ENCODE assay signal across 15 cellular contexts in the genomic region with DNA sequence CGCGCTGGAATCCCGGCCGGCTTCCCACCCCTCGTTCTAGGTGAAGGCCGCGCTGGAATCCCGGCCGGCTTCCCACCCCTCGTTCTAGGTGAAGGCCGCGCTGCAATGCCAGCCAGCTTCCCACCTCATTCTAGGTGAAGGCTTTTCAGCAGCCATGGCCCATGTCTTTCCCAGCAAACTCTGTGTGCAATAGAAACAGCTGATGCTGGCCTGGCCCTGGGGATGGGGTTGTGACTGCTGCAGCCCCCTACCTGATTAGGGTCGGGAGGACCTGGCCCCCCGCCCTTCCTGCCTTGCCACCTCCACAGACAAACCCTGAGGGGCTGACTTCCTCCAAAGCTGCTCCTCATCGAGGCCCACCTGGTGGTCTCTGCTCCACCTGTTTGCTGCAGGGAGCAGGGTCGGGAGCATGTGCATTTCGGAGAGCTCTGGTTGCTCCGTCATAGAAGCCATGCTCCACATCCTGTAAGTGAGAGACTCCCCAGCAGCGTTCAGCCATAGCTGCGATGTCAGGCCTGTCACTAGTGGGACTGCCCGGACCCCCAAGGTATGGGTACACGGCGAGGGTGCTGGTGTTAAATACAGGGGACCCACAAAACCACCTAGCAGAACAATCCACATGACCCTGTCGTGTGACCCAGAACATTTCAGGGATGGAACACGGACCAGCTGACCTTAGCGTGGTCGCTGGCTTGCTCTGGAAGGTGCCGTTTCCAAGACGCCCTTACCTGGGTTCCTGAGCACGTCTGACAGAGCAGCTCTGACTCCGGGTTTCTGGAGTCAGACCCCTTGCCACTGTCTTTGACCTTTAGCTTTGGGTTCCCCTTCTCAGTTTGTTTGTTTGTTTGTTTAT. TPM values are rescaled to one million over a fixed set of nuclear protein-coding genes. Genes with fewer than 3 reads are reported as not detected.
DNase-seq lines count a peak whose midpoint lies in the region; ATAC-seq and TF ChIP-seq lines count a peak whose summit lies in the region.
"Had no signal": no experiment of that assay in that cellular context is flagged by ENCODE, and none has a peak within 500 bp of the region (broad histone marks: within the 10 kb centered on the region; RNA-seq: fewer than 3 reads in every experiment).

No MANE protein-coding gene starts in this region.

- no peak for TF ChIP-seq CTCF in neural crest cell (conservative IDR thresholded peaks at IDR 0.05)
- TF ChIP-seq CTCF in lower leg skin (IDR thresholded peaks at IDR 0.05) = no peak
- no peak for TF ChIP-seq CTCF in RWPE1 (conservative IDR thresholded peaks at IDR 0.05; ENCODE audit: low read depth)

- peaks cover 62 to 80% (median 78%) of the 10 kb centered on the region in 11 experiments for H4K20me1 ChIP-seq in BLaER1 treated with 17β-estradiol and CSF1 and Interleukin-3, amounts not matched to agents 10 nM and 100 nM

- H3K36me3 Mint-ChIP-seq in T-helper 2 cell treated with Interferon-gamma antibody and Interleukin-4, amounts not matched to agents 5 μg/mL and 100 μg/mL, for 36 hours (ENCODE audit: low read depth) = peaks cover 24% of the 10 kb centered on the region
- peaks cover 3% of the 10 kb centered on the region for H3K36me3 Mint-ChIP-seq in neural crest cell (ENCODE audit: low read depth)

- H3K4me1 ChIP-seq in BLaER1 treated with 17β-estradiol and CSF1 and Interleukin-3, amounts not matched to agents 10 nM and 100 nM = peaks cover 41 to 61% (median 50%) of the 10 kb centered on the region in 10 experiments
- H3K4me1 ChIP-seq in NT2/D1 (ENCODE audit: insufficient read depth, insufficient read length) = peaks cover 6% of the 10 kb centered on the region

- H3K9me3 Mint-ChIP-seq in T-helper 2 cell treated with Interferon-gamma antibody and Interleukin-4, amounts not matched to agents 5 μg/mL and 100 μg/mL, for 36 hours = no peaks in the 10 kb centered on the region
- H3K9me3 Mint-ChIP-seq in neural crest cell = no peaks in the 10 kb centered on the region

- H3K4me3 Mint-ChIP-seq in T-helper 2 cell treated with Interferon-gamma antibody and Interleukin-4, amounts not matched to agents 5 μg/mL and 100 μg/mL, for 36 hours = no peak overlapping the region
- H3K4me3 Mint-ChIP-seq in neural crest cell = peak overlapping the region; percentile 76

- no peaks in the 10 kb centered on the region for H3K27me3 Mint-ChIP-seq in T-helper 2 cell treated with Interferon-gamma antibody and Interleukin-4, amounts not matched to agents 5 μg/mL and 100 μg/mL, for 36 hours (ENCODE audit: low read depth)
- H3K27me3 Mint-ChIP-seq in neural crest cell (ENCODE audit: low read depth) = peaks cover 18% of the 10 kb centered on the region

- peaks cover 0 to 7% (median 2%) of the 10 kb centered on the region in 11 experiments; a peak in 9 of 22 replicates for H3K27me3 ChIP-seq in BLaER1 treated with 17β-estradiol and CSF1 and Interleukin-3, amounts not matched to agents 10 nM and 100 nM
- H3K27me3 ChIP-seq in NT2/D1 (ENCODE audit: insufficient read depth, insufficient read length) = peaks cover 13% of the 10 kb centered on the region
- H3K27me3 ChIP-seq: BE2C had no signal

- DNase-seq in T-helper 2 cell treated with Interferon-gamma antibody and Interleukin-4, amounts not matched to agents 5 μg/mL and 100 μg/mL, for 36 hours (ENCODE audit: low spot score) = no peak
- no peak for DNase-seq in T-helper 2 cell
- DNase-seq in NT2/D1 (ENCODE audit: low read depth, low spot score) = no peak
- no peak for DNase-seq in neural crest cell (ENCODE audit: low read depth, low spot score)
- no peak for DNase-seq in lower leg skin (ENCODE audit: low spot score in 2 of 2)
- no peak for DNase-seq in RWPE1 (ENCODE audit: low spot score)
- DNase-seq: 8988T, BE2C, GOT3, IMR-90, Kasumi-1, NCI-H187 treated with DMSO at 0.1 percent for 48 hours, NCI-H69 had no signal

- ATAC-seq in HG03520 (IDR thresholded peaks at IDR 0.05; ENCODE audit: unreplicated experiment) = no peak

- 84 to 85% methylated on average over 27 to 28 of the region's 31 CpGs for WGBS in lower leg skin, 2 donors

- peaks cover 5 to 61% (median 45%) of the 10 kb centered on the region in 11 experiments; a peak in 21 of 22 replicates for H3K36me3 ChIP-seq in BLaER1 treated with 17β-estradiol and CSF1 and Interleukin-3, amounts not matched to agents 10 nM and 100 nM
- H3K36me3 ChIP-seq in NT2/D1 (ENCODE audit: insufficient read depth, insufficient read length, low read length) = peaks cover 15% of the 10 kb centered on the region

- H3K9ac ChIP-seq in BLaER1 treated with 17β-estradiol and CSF1 and Interleukin-3, amounts not matched to agents 10 nM and 100 nM = peak overlapping the region in 6 of 11 experiments; percentile 17 to 35 (median 24); a peak in 3 of 22 replicates
- H3K9ac ChIP-seq in NT2/D1 (ENCODE audit: insufficient read length, low read depth) = peak overlapping the region; percentile 21

- H3K27ac ChIP-seq in BLaER1 treated with 17β-estradiol and CSF1 and Interleukin-3, amounts not matched to agents 10 nM and 100 nM = no peak overlapping the region
- no peak overlapping the region for H3K27ac ChIP-seq in RWPE1

- no peak for TF ChIP-seq POLR2A in lower leg skin (IDR thresholded peaks at IDR 0.05)

- peak overlapping the region; percentile 12 for H3K27ac Mint-ChIP-seq in T-helper 2 cell treated with Interferon-gamma antibody and Interleukin-4, amounts not matched to agents 5 μg/mL and 100 μg/mL, for 36 hours
- no peak overlapping the region for H3K27ac Mint-ChIP-seq in neural crest cell (ENCODE audit: unreplicated experiment)

- H3K4me1 Mint-ChIP-seq in T-helper 2 cell treated with Interferon-gamma antibody and Interleukin-4, amounts not matched to agents 5 μg/mL and 100 μg/mL, for 36 hours (ENCODE audit: low read depth) = peaks cover 30% of the 10 kb centered on the region
- H3K4me1 Mint-ChIP-seq in neural crest cell = peaks cover 24% of the 10 kb centered on the region

- peaks cover 0 to 10% (median 7%) of the 10 kb centered on the region in 11 experiments; a peak in 13 of 22 replicates for H3K9me3 ChIP-seq in BLaER1 treated with 17β-estradiol and CSF1 and Interleukin-3, amounts not matched to agents 10 nM and 100 nM (replicated peaks in 1 of 11)
- no peaks in the 10 kb centered on the region for H3K9me3 ChIP-seq in NT2/D1 (ENCODE audit: insufficient read depth, low read length)
- H3K9me3 ChIP-seq: BE2C had no signal

- no peak overlapping the region for H3K4me3 ChIP-seq in BLaER1 treated with 17β-estradiol and CSF1 and Interleukin-3, amounts not matched to agents 10 nM and 100 nM
- H3K4me3 ChIP-seq in NT2/D1 (ENCODE audit: insufficient read length, low read depth) (no peak overlapping the region), lower leg skin (ENCODE audit: low read depth, poor library complexity, severe bottlenecking) (no peak overlapping the region)

- CTCF ChIA-PET in RWPE1 (lab: Yijun Ruan, JAX) = no interaction called here

- POLR2A ChIA-PET in RWPE1 (lab: Yijun Ruan, JAX; ENCODE audit: low non-redundant PET) = no interaction called here

- H3K4me2 ChIP-seq in BLaER1 treated with 17β-estradiol and CSF1 and Interleukin-3, amounts not matched to agents 10 nM and 100 nM = peak overlapping the region in 9 of 11 experiments; percentile 5 to 90 (median 48); a peak in 11 of 22 replicates

- intact Hi-C loops in lower leg skin (cut with DNase I; ENCODE audit: low total_unique reads) = no loop called here

RNA-seq across cellular contexts. Expression of a gene that starts 3.3 kb away (rescaled TPM):
- total RNA-seq in neural crest cell = 43.8 and 44.5 TPM in 2 replicates
- total RNA-seq in lower leg skin = 10 to 100 TPM in 1 of 4 donors, 1 to 10 TPM in 3; 8.6 to 11.6 (median 9.6) TPM

RNA-seq across cellular contexts. Expression of a gene that starts 29.3 kb away (rescaled TPM):
- total RNA-seq in neural crest cell = 55.5 and 59.1 TPM in 2 replicates
- total RNA-seq in lower leg skin = 100 to 1,000 TPM in 2 of 4 donors, 10 to 100 TPM in 2; 64.8 to 104 (median 89.8) TPM
